9 cellular contexts compared by ENCODE assay signal in genomic region chr3:12556243-12556722, GRCh38. TPM values are rescaled to one million over a fixed set of nuclear protein-coding genes. Genes with fewer than 3 reads are reported as not detected.
DNase-seq lines count a peak whose midpoint lies in the region; ATAC-seq and TF ChIP-seq lines count a peak whose summit lies in the region.
"Had no signal": no experiment of that assay in that cellular context is flagged by ENCODE, and none has a peak within 500 bp of the region (broad histone marks: within the 10 kb centered on the region; RNA-seq: fewer than 3 reads in every experiment).

No MANE protein-coding gene starts in this region.

- peak overlapping the region; percentile 90 for H3K4me3 Mint-ChIP-seq in osteocyte (ENCODE audit: unreplicated experiment)

- DNase-seq in RWPE2 (ENCODE audit: low spot score) (no peak), osteocyte (ENCODE audit: extremely low spot score, unreplicated experiment) (no peak), NCI-H748 (lab: John Stamatoyannopoulos, UW; ENCODE audit: unreplicated experiment) (no peak), NCI-H2081 treated with DMSO at 0.1 percent for 48 hours (lab: John Stamatoyannopoulos, UW) (no peak), NCI-H524 treated with DMSO at 0.1 percent for 48 hours (lab: John Stamatoyannopoulos, UW) (no peak), epidermal melanocyte (ENCODE audit: insufficient read length, low spot score) (no peak)

- H3K9me3 Mint-ChIP-seq in osteocyte (ENCODE audit: unreplicated experiment), result no peaks in the 10 kb centered on the region

- H3K27me3 ChIP-seq in RWPE2 (ENCODE audit: insufficient read depth, poor library complexity, severe bottlenecking) (no peaks in the 10 kb centered on the region), esophagus (ENCODE audit: control insufficient read depth in 1 of 2, insufficient read depth in 2 of 2, low read length in 2 of 2) (no peaks in the 10 kb centered on the region)

- WGBS in esophagus, 2 donors, result 6 to 8% methylated on average over 14 of the region's 14 CpGs

- H3K27ac Mint-ChIP-seq in osteocyte (ENCODE audit: unreplicated experiment), result peak overlapping the region; percentile 89

- H3K4me1 ChIP-seq in RWPE2 (ENCODE audit: insufficient read depth, poor library complexity, severe bottlenecking) (peaks cover 14% of the 10 kb centered on the region), esophagus (ENCODE audit: control insufficient read depth in 2 of 2, insufficient read depth in 2 of 2, low read length in 1 of 2) (peaks cover 2 to 6% of the 10 kb centered on the region in 2 donors)

- H3K27me3 Mint-ChIP-seq in osteocyte (ENCODE audit: unreplicated experiment), result peaks cover 7% of the 10 kb centered on the region

- ATAC-seq in GM19455 (IDR thresholded peaks at IDR 0.05; ENCODE audit: unreplicated experiment), result peak; percentile 4
- ATAC-seq in RWPE2 (ENCODE audit: low read depth), result peak; percentile 6; the same call in 2 of the 3 replicates

- H3K9me3 ChIP-seq in RWPE2 (ENCODE audit: severe bottlenecking) (no peaks in the 10 kb centered on the region), esophagus (ENCODE audit: control insufficient read depth in 2 of 2, insufficient read depth in 1 of 2, low read depth in 1 of 2, low read length in 1 of 2) (no peaks in the 10 kb centered on the region)

- H3K4me3 ChIP-seq in RWPE2 (ENCODE audit: severe bottlenecking), result peak overlapping the region; percentile 76
- H3K4me3 ChIP-seq in esophagus (ENCODE audit: low read depth in 1 of 2, low read length in 2 of 2), result peak overlapping the region; percentile 50 to 92

- no peaks in the 10 kb centered on the region for H3K36me3 Mint-ChIP-seq in osteocyte (ENCODE audit: unreplicated experiment)

- H3K27ac ChIP-seq in RWPE2 (ENCODE audit: poor library complexity, severe bottlenecking), result peak overlapping the region; percentile 70
- peak overlapping the region; percentile 63 to 81 for H3K27ac ChIP-seq in esophagus (ENCODE audit: low read depth in 2 of 2, low read length in 1 of 2)

- H3K36me3 ChIP-seq in RWPE2 (ENCODE audit: low read depth) (no peaks in the 10 kb centered on the region), esophagus (ENCODE audit: control insufficient read depth in 2 of 2, insufficient read depth in 2 of 2, low read length in 1 of 2) (no peaks in the 10 kb centered on the region)

- TF ChIP-seq CTCF in RWPE2 (IDR thresholded peaks at IDR 0.05; ENCODE audit: poor library complexity, severe bottlenecking) (no peak), osteocyte (IDR thresholded peaks at IDR 0.05) (no peak)

- peaks cover 34% of the 10 kb centered on the region for H3K4me1 Mint-ChIP-seq in osteocyte (ENCODE audit: unreplicated experiment)

RNA-seq across cellular contexts. Expression of gene MKRN2, which starts 0.6 kb away (rescaled TPM):
- polyA plus RNA-seq in esophagus, result 10 to 100 TPM; 17.1 to 17.6 TPM
- total RNA-seq in osteocyte, result 31.2 and 32.4 TPM in 2 replicates

RNA-seq across cellular contexts. Expression of gene MKRN2OS, which starts 11.0 kb away (rescaled TPM):
- 1 to 10 TPM; 6.0 to 9.0 TPM for polyA plus RNA-seq in esophagus
- total RNA-seq in osteocyte, result not detected in 2 replicates
- total RNA-seq: RPMI7951 had no signal
